In the genomic region with DNA sequence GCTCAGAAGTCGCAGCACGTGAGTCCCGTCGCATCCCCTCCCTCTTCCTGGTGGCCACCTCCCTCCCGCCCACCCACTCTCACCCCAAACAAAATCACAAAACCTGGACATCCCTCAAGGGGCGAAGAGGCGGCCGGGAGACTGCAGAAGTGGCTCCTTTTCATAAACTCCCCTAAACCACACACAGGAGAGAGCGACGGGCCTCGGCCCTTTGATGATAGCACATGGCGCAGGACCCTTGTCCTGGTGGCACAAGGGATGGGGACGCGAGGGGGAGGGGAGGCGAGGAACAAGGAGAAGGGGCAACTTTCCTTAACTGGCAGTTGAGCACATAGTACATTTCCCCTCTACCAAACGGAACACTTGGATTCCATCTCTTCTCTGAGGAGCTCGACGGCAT, we compare ENCODE assay signal across 7 cellular contexts. TPM values are rescaled to one million over a fixed set of nuclear protein-coding genes. Genes with fewer than 3 reads are reported as not detected.
"Had no signal": no experiment of that assay in that cellular context is flagged by ENCODE, and none has a peak within 500 bp of the region (broad histone marks: within the 10 kb centered on the region; RNA-seq: fewer than 3 reads in every experiment).

No MANE protein-coding gene starts in this region.

- ATAC-seq: K562 had no signal

- DNase-seq: GM23248, GOT3, H9, HCEC 1CT, IMR-90 had no signal

- H3K27ac ChIP-seq: GM23248 had no signal

- H3K4me3 ChIP-seq: GM23248, K562 had no signal

- H2AFZ ChIP-seq: GM23248 had no signal

- H3K9ac ChIP-seq: GM23248 had no signal

RNA-seq across cellular contexts. Expression of gene GBX2, which starts 44.0 kb away (rescaled TPM):
- total RNA-seq: GM23248, HT-29, IMR-90 had no signal
- polyA plus RNA-seq: GM23248 had no signal
